In the genomic region with DNA sequence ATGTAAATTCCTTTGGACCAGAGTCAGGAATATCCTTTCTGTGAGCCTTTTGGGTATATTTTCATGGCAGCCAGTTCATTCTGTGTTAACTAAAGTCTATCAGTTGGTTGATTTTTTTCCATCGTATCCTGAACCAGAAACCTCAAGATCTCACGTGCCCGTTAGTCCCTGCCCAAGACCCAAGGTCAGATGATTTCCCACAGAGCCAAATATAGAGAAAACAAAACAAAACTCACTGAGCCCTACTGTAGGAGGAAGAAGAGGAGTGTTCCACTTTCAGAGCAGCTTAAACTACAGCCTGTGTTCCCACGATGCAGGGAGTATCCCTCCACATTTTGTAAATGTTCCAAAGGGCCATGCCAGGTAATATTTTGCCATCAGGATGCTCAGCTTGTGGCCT, we compare ENCODE assay signal across 19 cellular contexts.
DNase-seq lines count a peak whose midpoint lies in the region; ATAC-seq, FAIRE-seq and TF ChIP-seq lines count a peak whose summit lies in the region.
"Had no signal": no experiment of that assay in that cellular context is flagged by ENCODE, and none has a peak within 500 bp of the region (broad histone marks: within the 10 kb centered on the region; RNA-seq: fewer than 3 reads in every experiment).

No MANE protein-coding gene starts in this region.

- DNase-seq in GM19239 (ENCODE audit: insufficient read length, low spot score) = no peak
- peak; percentile 43 for DNase-seq in GM12878 (ENCODE audit: low read depth, low spot score)
- peak; percentile 20 to 43 for DNase-seq in thyroid gland
- no peak for DNase-seq in DMS79 treated with DMSO at 0.1 percent for 48 hours (lab: John Stamatoyannopoulos, UW)
- no peak for DNase-seq in stimulated activated CD4-positive, alpha-beta T cell treated with anti-CD3 and anti-CD28 coated beads, Interleukin-1b, Interleukin-23, amount 100 ng/mL, for 48 hours
- DNase-seq in progenitor cell of endocrine pancreas (ENCODE audit: low spot score, unreplicated experiment) = no peak
- DNase-seq: activated effector memory CD4-positive, alpha-beta T cell treated with anti-CD3 and anti-CD28 coated beads, Interleukin-2, amount 50 U/mL, for 16 hours; C1 segment of cervical spinal cord; kidney glomerular epithelial cell; NCI-H2029; NCI-H748 treated with DMSO at 0.1 percent for 48 hours; testis had no signal

- TF ChIP-seq EP300 in GM12878 (IDR thresholded peaks at IDR 0.05; ENCODE audit: borderline replicate concordance in 1 of 2, control insufficient read depth in 1 of 2, low read depth in 2 of 2, low read length in 2 of 2) = peak in 1 of 2 experiments; percentile 2; a peak in 1 of 4 replicates

- H2AFZ ChIP-seq in GM12878 (ENCODE audit: control insufficient read depth, low read depth, low read length) = peak overlapping the region; percentile 49
- H2AFZ ChIP-seq: hepatocyte, parathyroid adenoma had no signal

- ATAC-seq in HG03108 (IDR thresholded peaks at IDR 0.05; ENCODE audit: unreplicated experiment) (peak; percentile 40), GM12878 (peak; percentile 61)

- no peaks in the 10 kb centered on the region for H3K79me2 ChIP-seq in GM12878 (ENCODE audit: control insufficient read depth, insufficient read depth, low read length)
- H3K79me2 ChIP-seq: hepatocyte, parathyroid adenoma had no signal

- SMC1A ChIA-PET in GM12878 (lab: Charles Lee; ENCODE audit: uncharacterized antibody, unreplicated experiment) = interaction anchor here (0.8 to 8.0 kb wide), 27 partner anchors 11 to 110 kb away, joined by 3 to 104 read pairs (median 4); a partner anchor contains a TSS

- H3K27me3 ChIP-seq in GM12878 (replicated peaks in 1 of 2; ENCODE audit: control insufficient read depth in 2 of 2, insufficient read depth in 2 of 2, low read length in 1 of 2) = no peaks in the 10 kb centered on the region
- no peaks in the 10 kb centered on the region for H3K27me3 ChIP-seq in thyroid gland
- H3K27me3 ChIP-seq: ascending aorta, hepatocyte, SJSA1, testis had no signal

- no peak overlapping the region for H3K4me3 Mint-ChIP-seq in progenitor cell of endocrine pancreas (ENCODE audit: low read depth)

- H3K27ac ChIP-seq in GM12878 (ENCODE audit: control insufficient read depth, insufficient read depth) (peak overlapping the region; percentile 57), thyroid gland (no peak overlapping the region)
- H3K27ac ChIP-seq: ascending aorta, hepatocyte, parathyroid adenoma, SJSA1, testis had no signal

- POLR2A ChIA-PET in GM12878 (lab: Charles Lee) = interaction anchor here (0.6 to 2.7 kb wide), 9 partner anchors 17 to 98 kb away, joined by 3 to 22 read pairs (median 3); no protein-coding TSS in a partner anchor

- BruUV-seq in GM12878 (replicated peaks; lab: Mats Ljungman, UMichigan) = no TSS peak

- H3K4me2 ChIP-seq in GM12878 (ENCODE audit: control insufficient read depth, insufficient read depth) = peak overlapping the region; percentile 58
- H3K4me2 ChIP-seq: hepatocyte had no signal

- no peaks in the 10 kb centered on the region for H3K36me3 Mint-ChIP-seq in progenitor cell of endocrine pancreas (ENCODE audit: insufficient read depth)

- 0% methylated on average over 4 of the region's 4 CpGs for WGBS in GM12878 (ENCODE audit: insufficient coverage, insufficient replicate concordance, low lambda C conversion rate, missing lambda C conversion rate)
- 4 to 6% methylated on average over 4 of the region's 4 CpGs for WGBS in thyroid gland, 2 donors

- RAD21 ChIA-PET in GM12878 (lab: Charles Lee; ENCODE audit: unreplicated experiment) = interaction anchor here (0.6 to 7.8 kb wide), 21 partner anchors 16 to 180 kb away, joined by 3 to 91 read pairs (median 4); a partner anchor contains a TSS

- no peaks in the 10 kb centered on the region for H3K4me1 Mint-ChIP-seq in progenitor cell of endocrine pancreas (ENCODE audit: low read depth)

- in situ Hi-C loops in GM12878 (cut with MboI) = no loop called here

- H3K4me1 ChIP-seq in GM12878 (ENCODE audit: control insufficient read depth, insufficient read depth, low read length) (peaks cover 30% of the 10 kb centered on the region), thyroid gland (peaks cover 3 to 12% of the 10 kb centered on the region in 2 donors)
- H3K4me1 ChIP-seq: ascending aorta, parathyroid adenoma, SJSA1 had no signal

- no peaks in the 10 kb centered on the region for H3K36me3 ChIP-seq in GM12878 (ENCODE audit: control insufficient read depth in 2 of 2, insufficient read depth in 2 of 2, low read length in 1 of 2)
- no peaks in the 10 kb centered on the region for H3K36me3 ChIP-seq in thyroid gland
- H3K36me3 ChIP-seq: ascending aorta, SJSA1 had no signal

- H3K27ac Mint-ChIP-seq in progenitor cell of endocrine pancreas = no peak overlapping the region

- peak; percentile 99 for FAIRE-seq in GM19239 (lab: Jason Lieb, UNC)
- FAIRE-seq in GM12878 (lab: Jason Lieb, UNC) = no peak
- FAIRE-seq: H54, TTC549 had no signal

- H3K9ac ChIP-seq in GM12878 (ENCODE audit: control insufficient read depth, insufficient read depth, low read length) = no peak overlapping the region
- H3K9ac ChIP-seq: parathyroid adenoma had no signal

- no peaks in the 10 kb centered on the region for H4K20me1 ChIP-seq in GM12878 (ENCODE audit: control insufficient read depth, insufficient read depth)

- H3K27me3 Mint-ChIP-seq in progenitor cell of endocrine pancreas = no peaks in the 10 kb centered on the region

- no peak for TF ChIP-seq RAD21 in GM12878 (IDR thresholded peaks at IDR 0.05; ENCODE audit: insufficient read depth, low read depth, low read length)

- no peak overlapping the region; the same call in 1 of the 2 replicates for H3K4me3 ChIP-seq in GM12878
- no peak overlapping the region for H3K4me3 ChIP-seq in thyroid gland (replicated peaks in 1 of 3)
- H3K4me3 ChIP-seq: ascending aorta, hepatocyte, SJSA1, testis had no signal

- TF ChIP-seq CTCF in GM12878 (IDR thresholded peaks at IDR 0.05 in 2 of 3, conservative IDR thresholded peaks at IDR 0.05 in 1 of 3; ENCODE audit: control insufficient read depth in 2 of 3, extremely low read depth in 1 of 3, insufficient read depth in 1 of 3, low read depth in 3 of 3, low read length in 3 of 3) = no peak
- TF ChIP-seq CTCF in thyroid gland (IDR thresholded peaks at IDR 0.05) = no peak
- TF ChIP-seq CTCF in progenitor cell of endocrine pancreas (IDR thresholded peaks at IDR 0.05; ENCODE audit: unreplicated experiment) = no peak

- no peaks in the 10 kb centered on the region for H3K9me3 Mint-ChIP-seq in progenitor cell of endocrine pancreas (ENCODE audit: low read depth)

- CTCF ChIA-PET in GM12878 (lab: Yijun Ruan, JAX) = interaction anchor here (0.7 to 2.8 kb wide), 5 partner anchors 23 to 106 kb away, joined by 3 to 16 read pairs (median 6); no protein-coding TSS in a partner anchor

- TF ChIP-seq POLR2A in GM12878 (IDR thresholded peaks at IDR 0.05; ENCODE audit: low read depth, low read length) = no peak
- no peak for TF ChIP-seq POLR2A in thyroid gland (IDR thresholded peaks at IDR 0.05)

- intact Hi-C loops in GM12878 (cut with micrococcal nuclease; ENCODE audit: unreplicated experiment) (loop anchor here (2.0 to 5.0 kb wide), 2 partner anchors 54 to 96 kb away; no protein-coding TSS in a partner anchor), thyroid gland (cut with DNase I) (no loop called here)

- H3K9me3 ChIP-seq in GM12878 (replicated peaks; ENCODE audit: control insufficient read depth, insufficient read depth, low read length) (peaks cover 9% of the 10 kb centered on the region), thyroid gland (no peaks in the 10 kb centered on the region)
- H3K9me3 ChIP-seq: ascending aorta, SJSA1, testis had no signal

TF ChIP-seq in GM12878, 131 proteins besides CTCF, POLR2A, EP300 and RAD21 (continues in another document):
- TF ChIP-seq, protein P1, sequence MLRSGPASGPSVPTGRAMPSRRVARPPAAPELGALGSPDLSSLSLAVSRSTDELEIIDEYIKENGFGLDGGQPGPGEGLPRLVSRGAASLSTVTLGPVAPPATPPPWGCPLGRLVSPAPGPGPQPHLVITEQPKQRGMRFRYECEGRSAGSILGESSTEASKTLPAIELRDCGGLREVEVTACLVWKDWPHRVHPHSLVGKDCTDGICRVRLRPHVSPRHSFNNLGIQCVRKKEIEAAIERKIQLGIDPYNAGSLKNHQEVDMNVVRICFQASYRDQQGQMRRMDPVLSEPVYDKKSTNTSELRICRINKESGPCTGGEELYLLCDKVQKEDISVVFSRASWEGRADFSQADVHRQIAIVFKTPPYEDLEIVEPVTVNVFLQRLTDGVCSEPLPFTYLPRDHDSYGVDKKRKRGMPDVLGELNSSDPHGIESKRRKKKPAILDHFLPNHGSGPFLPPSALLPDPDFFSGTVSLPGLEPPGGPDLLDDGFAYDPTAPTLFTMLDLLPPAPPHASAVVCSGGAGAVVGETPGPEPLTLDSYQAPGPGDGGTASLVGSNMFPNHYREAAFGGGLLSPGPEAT (IDR thresholded peaks at IDR 0.05; ENCODE audit: low read depth) = 0 out of 2 replicates have a peak, but pooled peaks have one; percentile 11
- TF ChIP-seq TBL1XR1 (IDR thresholded peaks at IDR 0.05; ENCODE audit: low read depth, low read length) = peak; percentile 48; the same call in 1 of the 2 replicates
- TF ChIP-seq, protein P2, sequence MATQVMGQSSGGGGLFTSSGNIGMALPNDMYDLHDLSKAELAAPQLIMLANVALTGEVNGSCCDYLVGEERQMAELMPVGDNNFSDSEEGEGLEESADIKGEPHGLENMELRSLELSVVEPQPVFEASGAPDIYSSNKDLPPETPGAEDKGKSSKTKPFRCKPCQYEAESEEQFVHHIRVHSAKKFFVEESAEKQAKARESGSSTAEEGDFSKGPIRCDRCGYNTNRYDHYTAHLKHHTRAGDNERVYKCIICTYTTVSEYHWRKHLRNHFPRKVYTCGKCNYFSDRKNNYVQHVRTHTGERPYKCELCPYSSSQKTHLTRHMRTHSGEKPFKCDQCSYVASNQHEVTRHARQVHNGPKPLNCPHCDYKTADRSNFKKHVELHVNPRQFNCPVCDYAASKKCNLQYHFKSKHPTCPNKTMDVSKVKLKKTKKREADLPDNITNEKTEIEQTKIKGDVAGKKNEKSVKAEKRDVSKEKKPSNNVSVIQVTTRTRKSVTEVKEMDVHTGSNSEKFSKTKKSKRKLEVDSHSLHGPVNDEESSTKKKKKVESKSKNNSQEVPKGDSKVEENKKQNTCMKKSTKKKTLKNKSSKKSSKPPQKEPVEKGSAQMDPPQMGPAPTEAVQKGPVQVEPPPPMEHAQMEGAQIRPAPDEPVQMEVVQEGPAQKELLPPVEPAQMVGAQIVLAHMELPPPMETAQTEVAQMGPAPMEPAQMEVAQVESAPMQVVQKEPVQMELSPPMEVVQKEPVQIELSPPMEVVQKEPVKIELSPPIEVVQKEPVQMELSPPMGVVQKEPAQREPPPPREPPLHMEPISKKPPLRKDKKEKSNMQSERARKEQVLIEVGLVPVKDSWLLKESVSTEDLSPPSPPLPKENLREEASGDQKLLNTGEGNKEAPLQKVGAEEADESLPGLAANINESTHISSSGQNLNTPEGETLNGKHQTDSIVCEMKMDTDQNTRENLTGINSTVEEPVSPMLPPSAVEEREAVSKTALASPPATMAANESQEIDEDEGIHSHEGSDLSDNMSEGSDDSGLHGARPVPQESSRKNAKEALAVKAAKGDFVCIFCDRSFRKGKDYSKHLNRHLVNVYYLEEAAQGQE (IDR thresholded peaks at IDR 0.05; ENCODE audit: low read depth, low read length) = no peak

Comparison
In these comparisons a context has a peak if more than half of its experiments do, and no peak if none do; other contexts are left out.
1. DNase-seq: peak in GM12878 (single experiment) and thyroid gland (2 of 2); none in GM19239 (single experiment), DMS79 treated with DMSO at 0.1 percent for 48 hours (single experiment), stimulated activated CD4-positive, alpha-beta T cell treated with anti-CD3 and anti-CD28 coated beads, Interleukin-1b, Interleukin-23, amount 100 ng/mL, for 48 hours (single experiment) and progenitor cell of endocrine pancreas (single experiment).